ENCODE assay signal across 9 cellular contexts in the genomic region with DNA sequence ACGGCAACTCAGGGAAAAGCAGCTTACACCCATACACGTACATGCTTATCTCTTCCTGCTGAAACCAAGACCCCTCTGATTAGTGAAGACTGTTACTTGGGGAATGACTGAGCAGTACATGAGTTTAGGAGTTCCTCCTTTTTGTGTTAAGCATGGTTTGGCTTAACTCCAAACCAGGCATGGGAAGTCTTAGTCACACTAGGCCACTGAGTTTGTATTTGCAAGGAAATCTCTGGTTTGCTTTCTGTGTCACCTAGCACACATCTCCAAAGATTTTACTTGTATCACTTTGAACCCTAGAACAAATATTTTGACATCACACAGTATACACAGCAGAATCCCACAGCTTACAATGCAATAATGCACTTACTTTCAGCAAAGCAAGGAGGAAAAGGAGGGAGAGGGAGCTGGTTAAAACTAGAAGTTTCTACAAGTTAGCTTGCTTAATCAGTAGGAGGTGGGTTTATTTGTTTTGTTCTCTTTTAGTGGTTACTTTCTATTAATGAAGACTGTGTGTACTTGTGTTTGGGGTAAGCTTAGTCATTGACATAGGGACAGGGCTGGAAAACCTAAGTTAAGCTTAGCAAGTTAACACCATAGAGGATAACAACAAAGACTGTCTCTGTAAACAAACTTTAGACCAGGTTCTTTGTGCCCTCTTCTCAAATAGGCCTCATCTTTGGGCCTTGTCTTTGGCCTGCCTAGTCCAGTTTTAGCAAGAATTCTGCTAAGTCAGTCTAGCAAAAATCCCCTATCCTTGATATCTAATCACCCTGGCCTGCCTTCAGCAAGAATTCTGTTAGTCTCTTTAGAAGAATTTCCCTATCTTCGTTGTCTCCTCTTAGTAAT.
DNase-seq lines count a peak whose midpoint lies in the region; ATAC-seq, FAIRE-seq and TF ChIP-seq lines count a peak whose summit lies in the region.
"Had no signal": no experiment of that assay in that cellular context is flagged by ENCODE, and none has a peak within 500 bp of the region (broad histone marks: within the 10 kb centered on the region; RNA-seq: fewer than 3 reads in every experiment).

No MANE protein-coding gene starts in this region.

- CTCF ChIA-PET in A549 (lab: Yijun Ruan, JAX): interaction anchor here (0.6 to 2.8 kb wide), 3 partner anchors 8 to 383 kb away, joined by 3 to 7 read pairs (median 4); no protein-coding TSS in a partner anchor

- peak; percentile 38 to 95 for DNase-seq in A549 (ENCODE audit: low read depth in 1 of 2, low spot score in 1 of 2)
- peak; percentile 37 for DNase-seq in HTR-8/SVneo (ENCODE audit: insufficient read length, low spot score)
- peak; percentile 84 for DNase-seq in kidney glomerular epithelial cell (lab: John Stamatoyannopoulos, UW)
- no peak for DNase-seq in glutamatergic neuron
- no peak for DNase-seq in iPS-NIHi11 (ENCODE audit: low spot score)

- POLR2A ChIA-PET in A549 (lab: Yijun Ruan, JAX): interaction anchor here (1.0 to 1.4 kb wide), 2 partner anchors 81 to 383 kb away, joined by 3 to 4 read pairs; no protein-coding TSS in a partner anchor

- no peak overlapping the region for H3K4me3 ChIP-seq in A549
- H3K4me3 ChIP-seq in stomach smooth muscle (ENCODE audit: low read length in 2 of 2): no peak overlapping the region
- H3K4me3 ChIP-seq: tibial nerve had no signal

- H3K4me1 Mint-ChIP-seq in activated T-helper 17 cell treated with anti-CD3 and anti-CD28 coated beads, Interleukin-2, amount 50 U/mL, for 72 hours: peaks cover 5% of the 10 kb centered on the region
- no peaks in the 10 kb centered on the region for H3K4me1 Mint-ChIP-seq in glutamatergic neuron (ENCODE audit: low read depth, unreplicated experiment)

- H3K4me1 ChIP-seq in A549: peaks cover 43% of the 10 kb centered on the region
- H3K4me1 ChIP-seq in stomach smooth muscle (ENCODE audit: control insufficient read depth, insufficient read depth, low read length): peaks cover 27% of the 10 kb centered on the region

- TF ChIP-seq RAD21 in A549 (conservative IDR thresholded peaks at IDR 0.05 in 1 of 2, IDR thresholded peaks at IDR 0.05 in 1 of 2): peak; percentile 28 to 67; a peak in 4 of 5 replicates

- peak overlapping the region; percentile 68 for H3K4me2 ChIP-seq in A549

- H3K4me3 Mint-ChIP-seq in activated T-helper 17 cell treated with anti-CD3 and anti-CD28 coated beads, Interleukin-2, amount 50 U/mL, for 72 hours: no peak overlapping the region
- H3K4me3 Mint-ChIP-seq in glutamatergic neuron (ENCODE audit: unreplicated experiment): no peak overlapping the region

- no peak for TF ChIP-seq CTCF in A549 (IDR thresholded peaks at IDR 0.05)
- no peak for TF ChIP-seq CTCF in glutamatergic neuron (IDR thresholded peaks at IDR 0.05; ENCODE audit: partially characterized antibody, unreplicated experiment)

- H3K36me3 ChIP-seq in stomach smooth muscle (ENCODE audit: control insufficient read depth in 2 of 2, insufficient read depth in 2 of 2, low read length in 2 of 2): no peaks in the 10 kb centered on the region

- no peak for TF ChIP-seq POLR2A in A549 (IDR thresholded peaks at IDR 0.05; ENCODE audit: low read length)

- TF ChIP-seq EP300 in A549 (IDR thresholded peaks at IDR 0.05): peak; percentile 69 to 85; a peak in 3 of 5 replicates

- peak overlapping the region; percentile 76 for H3K27ac Mint-ChIP-seq in activated T-helper 17 cell treated with anti-CD3 and anti-CD28 coated beads, Interleukin-2, amount 50 U/mL, for 72 hours
- H3K27ac Mint-ChIP-seq in glutamatergic neuron (ENCODE audit: unreplicated experiment): no peak overlapping the region

- H3K36me3 Mint-ChIP-seq in activated T-helper 17 cell treated with anti-CD3 and anti-CD28 coated beads, Interleukin-2, amount 50 U/mL, for 72 hours (ENCODE audit: low read depth): no peaks in the 10 kb centered on the region
- H3K36me3 Mint-ChIP-seq in glutamatergic neuron (ENCODE audit: unreplicated experiment): no peaks in the 10 kb centered on the region

- H3K9ac ChIP-seq in stomach smooth muscle (ENCODE audit: low read length in 2 of 2): peak overlapping the region in 1 of 2 donors; percentile 4

- H3K27me3 Mint-ChIP-seq in activated T-helper 17 cell treated with anti-CD3 and anti-CD28 coated beads, Interleukin-2, amount 50 U/mL, for 72 hours: no peaks in the 10 kb centered on the region
- peaks cover 2% of the 10 kb centered on the region for H3K27me3 Mint-ChIP-seq in glutamatergic neuron (ENCODE audit: unreplicated experiment)

- 19% methylated on average over 3 of the region's 3 CpGs for WGBS in A549 (ENCODE audit: missing lambda C conversion rate)

- no peaks in the 10 kb centered on the region for H3K9me3 ChIP-seq in A549
- no peaks in the 10 kb centered on the region for H3K9me3 ChIP-seq in stomach smooth muscle (ENCODE audit: control insufficient read depth in 2 of 2, low read length in 2 of 2)
- H3K9me3 ChIP-seq: tibial nerve had no signal

- peak; percentile 91 to 93 for ATAC-seq in A549
- peak; percentile 60 for ATAC-seq in GM19025 (IDR thresholded peaks at IDR 0.05; ENCODE audit: low read depth, unreplicated experiment)
- peak; percentile 74 for ATAC-seq in activated T-helper 17 cell treated with anti-CD3 and anti-CD28 coated beads, Interleukin-2, amount 50 U/mL, for 72 hours (replicated peaks)

- H3K27ac ChIP-seq in A549: peak overlapping the region; percentile 79 to 83
- peak overlapping the region; percentile 50 for H3K27ac ChIP-seq in stomach smooth muscle (ENCODE audit: low read length)

- H3K9me3 Mint-ChIP-seq in activated T-helper 17 cell treated with anti-CD3 and anti-CD28 coated beads, Interleukin-2, amount 50 U/mL, for 72 hours: no peaks in the 10 kb centered on the region
- no peaks in the 10 kb centered on the region for H3K9me3 Mint-ChIP-seq in glutamatergic neuron (ENCODE audit: unreplicated experiment)

- H3K27me3 ChIP-seq in stomach smooth muscle (ENCODE audit: control insufficient read depth in 1 of 2, insufficient read depth in 2 of 2, low read length in 2 of 2): no peaks in the 10 kb centered on the region
- H3K27me3 ChIP-seq: tibial nerve had no signal

- FAIRE-seq in A549 (lab: Jason Lieb, UNC) (no peak), HTR-8/SVneo (lab: Jason Lieb, UNC) (no peak)

TF ChIP-seq in A549, 52 proteins besides CTCF, POLR2A, EP300 and RAD21 (continues in another document):
- TF ChIP-seq, protein P1, sequence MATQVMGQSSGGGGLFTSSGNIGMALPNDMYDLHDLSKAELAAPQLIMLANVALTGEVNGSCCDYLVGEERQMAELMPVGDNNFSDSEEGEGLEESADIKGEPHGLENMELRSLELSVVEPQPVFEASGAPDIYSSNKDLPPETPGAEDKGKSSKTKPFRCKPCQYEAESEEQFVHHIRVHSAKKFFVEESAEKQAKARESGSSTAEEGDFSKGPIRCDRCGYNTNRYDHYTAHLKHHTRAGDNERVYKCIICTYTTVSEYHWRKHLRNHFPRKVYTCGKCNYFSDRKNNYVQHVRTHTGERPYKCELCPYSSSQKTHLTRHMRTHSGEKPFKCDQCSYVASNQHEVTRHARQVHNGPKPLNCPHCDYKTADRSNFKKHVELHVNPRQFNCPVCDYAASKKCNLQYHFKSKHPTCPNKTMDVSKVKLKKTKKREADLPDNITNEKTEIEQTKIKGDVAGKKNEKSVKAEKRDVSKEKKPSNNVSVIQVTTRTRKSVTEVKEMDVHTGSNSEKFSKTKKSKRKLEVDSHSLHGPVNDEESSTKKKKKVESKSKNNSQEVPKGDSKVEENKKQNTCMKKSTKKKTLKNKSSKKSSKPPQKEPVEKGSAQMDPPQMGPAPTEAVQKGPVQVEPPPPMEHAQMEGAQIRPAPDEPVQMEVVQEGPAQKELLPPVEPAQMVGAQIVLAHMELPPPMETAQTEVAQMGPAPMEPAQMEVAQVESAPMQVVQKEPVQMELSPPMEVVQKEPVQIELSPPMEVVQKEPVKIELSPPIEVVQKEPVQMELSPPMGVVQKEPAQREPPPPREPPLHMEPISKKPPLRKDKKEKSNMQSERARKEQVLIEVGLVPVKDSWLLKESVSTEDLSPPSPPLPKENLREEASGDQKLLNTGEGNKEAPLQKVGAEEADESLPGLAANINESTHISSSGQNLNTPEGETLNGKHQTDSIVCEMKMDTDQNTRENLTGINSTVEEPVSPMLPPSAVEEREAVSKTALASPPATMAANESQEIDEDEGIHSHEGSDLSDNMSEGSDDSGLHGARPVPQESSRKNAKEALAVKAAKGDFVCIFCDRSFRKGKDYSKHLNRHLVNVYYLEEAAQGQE (IDR thresholded peaks at IDR 0.05): no peak
- peak; percentile 91 for TF ChIP-seq JUN (IDR thresholded peaks at IDR 0.05)
- TF ChIP-seq EHMT2 (IDR thresholded peaks at IDR 0.05; ENCODE audit: low read depth): no peak
- no peak for TF ChIP-seq CHD4 (IDR thresholded peaks at IDR 0.05; ENCODE audit: borderline replicate concordance)
- TF ChIP-seq FOSB (CRISPR knock-in tag; IDR thresholded peaks at IDR 0.05): no peak
- TF ChIP-seq RFX5 (IDR thresholded peaks at IDR 0.05): no peak
- no peak for TF ChIP-seq NR3C1 (IDR thresholded peaks at IDR 0.05)
- TF ChIP-seq HOXB5 (CRISPR knock-in tag; IDR thresholded peaks at IDR 0.05): no peak
- TF ChIP-seq HOXB13 (CRISPR knock-in tag; IDR thresholded peaks at IDR 0.05; ENCODE audit: low read depth): no peak
- no peak for TF ChIP-seq KDM1A (IDR thresholded peaks at IDR 0.05; ENCODE audit: low read depth)
- no peak for TF ChIP-seq ZFP36 (IDR thresholded peaks at IDR 0.05; ENCODE audit: borderline replicate concordance, partially characterized antibody)
- no peak for TF ChIP-seq NPAS2 (CRISPR knock-in tag; IDR thresholded peaks at IDR 0.05; ENCODE audit: borderline replicate concordance)
- TF ChIP-seq, protein P2, sequence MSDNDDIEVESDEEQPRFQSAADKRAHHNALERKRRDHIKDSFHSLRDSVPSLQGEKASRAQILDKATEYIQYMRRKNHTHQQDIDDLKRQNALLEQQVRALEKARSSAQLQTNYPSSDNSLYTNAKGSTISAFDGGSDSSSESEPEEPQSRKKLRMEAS (IDR thresholded peaks at IDR 0.05): peak; percentile 73; the same call in 1 of the 2 replicates
- peak; percentile 88 for TF ChIP-seq GATA3 (IDR thresholded peaks at IDR 0.05; ENCODE audit: borderline replicate concordance)
- TF ChIP-seq, protein P3, sequence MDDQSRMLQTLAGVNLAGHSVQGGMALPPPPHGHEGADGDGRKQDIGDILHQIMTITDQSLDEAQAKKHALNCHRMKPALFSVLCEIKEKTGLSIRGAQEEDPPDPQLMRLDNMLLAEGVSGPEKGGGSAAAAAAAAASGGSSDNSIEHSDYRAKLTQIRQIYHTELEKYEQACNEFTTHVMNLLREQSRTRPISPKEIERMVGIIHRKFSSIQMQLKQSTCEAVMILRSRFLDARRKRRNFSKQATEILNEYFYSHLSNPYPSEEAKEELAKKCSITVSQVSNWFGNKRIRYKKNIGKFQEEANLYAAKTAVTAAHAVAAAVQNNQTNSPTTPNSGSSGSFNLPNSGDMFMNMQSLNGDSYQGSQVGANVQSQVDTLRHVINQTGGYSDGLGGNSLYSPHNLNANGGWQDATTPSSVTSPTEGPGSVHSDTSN (IDR thresholded peaks at IDR 0.05): no peak

Comparison
In these comparisons a context has a peak if more than half of its experiments do, and no peak if none do; other contexts are left out.
1. DNase-seq: peak in A549 (2 of 2), HTR-8/SVneo (single experiment) and kidney glomerular epithelial cell (single experiment); none in glutamatergic neuron (single experiment) and iPS-NIHi11 (single experiment).
2. Peak in every context shown above with its lines, with median percentiles within 50 percentile points of each other: ATAC-seq.